ENCODE assay signal across 5 cellular contexts in the genomic region with DNA sequence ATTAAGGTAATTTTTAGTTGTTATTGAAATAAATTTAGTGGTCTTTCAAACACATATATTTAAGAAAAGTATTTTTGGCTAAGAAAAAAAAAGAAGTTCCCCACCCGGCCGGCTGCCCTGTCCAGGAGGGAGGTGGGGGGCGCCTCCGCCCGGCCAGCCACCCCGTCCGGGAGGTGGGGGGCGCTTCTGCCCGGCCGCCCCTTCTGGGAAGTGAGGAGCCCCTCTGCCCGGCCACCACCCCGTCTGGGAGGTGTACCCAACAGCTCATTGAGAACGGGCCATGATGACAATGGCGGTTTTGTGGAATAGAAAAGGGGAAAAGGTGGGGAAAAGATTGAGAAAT. TPM values are rescaled to one million over a fixed set of nuclear protein-coding genes. Genes with fewer than 3 reads are reported as not detected.
"Had no signal": no experiment of that assay in that cellular context is flagged by ENCODE, and none has a peak within 500 bp of the region (broad histone marks: within the 10 kb centered on the region; RNA-seq: fewer than 3 reads in every experiment).

No MANE protein-coding gene starts in this region.

RNA-seq across cellular contexts. Expression of gene FYB1, which starts 53.5 kb away (rescaled TPM):
- total RNA-seq: cardiac muscle cell, chondrocyte, foreskin keratinocyte, glomerular endothelial cell, lung microvascular endothelial cell had no signal
- polyA plus RNA-seq: cardiac muscle cell, foreskin keratinocyte had no signal
